1 cellular context compared by ENCODE assay signal in the genomic region with DNA sequence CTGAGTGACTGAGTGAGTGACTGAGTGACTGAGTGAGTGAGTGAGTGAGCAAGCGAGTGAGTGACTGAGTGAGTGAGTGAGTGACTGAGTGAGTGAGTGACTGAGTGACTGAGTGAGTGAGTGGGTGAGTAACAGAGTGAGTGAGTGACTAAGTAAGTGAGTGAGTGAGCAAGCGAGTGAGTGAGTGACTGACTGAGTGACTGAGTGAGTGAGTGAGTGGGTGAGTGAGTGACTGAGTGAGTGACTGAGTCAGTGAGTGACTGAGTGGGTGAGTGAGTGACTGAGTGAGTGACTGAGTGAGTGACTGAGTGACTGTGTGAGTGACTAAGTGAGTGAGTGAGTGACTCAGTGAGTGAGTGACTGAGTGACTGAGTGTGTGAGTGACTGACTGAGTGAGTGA. TPM values are rescaled to one million over a fixed set of nuclear protein-coding genes. Genes with fewer than 3 reads are reported as not detected.
"Had no signal": no experiment of that assay in that cellular context is flagged by ENCODE, and none has a peak within 500 bp of the region (broad histone marks: within the 10 kb centered on the region; RNA-seq: fewer than 3 reads in every experiment).

No MANE protein-coding gene starts in this region.

RNA-seq across cellular contexts. Expression of a gene that starts 12.0 kb away (rescaled TPM):
- total RNA-seq: pulmonary artery endothelial cell had no signal
